9 cellular contexts compared by ENCODE assay signal in genomic region chr20:34311118-34312023, GRCh38. TPM values are rescaled to one million over a fixed set of nuclear protein-coding genes. Genes with fewer than 3 reads are reported as not detected.
DNase-seq lines count a peak whose midpoint lies in the region; ATAC-seq, FAIRE-seq and TF ChIP-seq lines count a peak whose summit lies in the region.
"Had no signal": no experiment of that assay in that cellular context is flagged by ENCODE, and none has a peak within 500 bp of the region (broad histone marks: within the 10 kb centered on the region; RNA-seq: fewer than 3 reads in every experiment).

No MANE protein-coding gene starts in this region.

- no peaks in the 10 kb centered on the region for H3F3A ChIP-seq in GM23338 (replicated peaks; ENCODE audit: low read depth)

- DNase-seq in GM23338 (ENCODE audit: low spot score) (peak; percentile 79), SJCRH30 (peak; percentile 56 to 65), hepatocyte (ENCODE audit: low spot score) (peak; percentile 86), skeletal muscle cell (ENCODE audit: low read depth) (no peak), MV-4-11 (lab: John Stamatoyannopoulos, UW) (no peak), H54 (ENCODE audit: insufficient read length, low spot score) (no peak)
- DNase-seq in activated CD4-positive, alpha-beta T cell treated with anti-CD3 and anti-CD28 coated beads for 36 hours = no peak
- DNase-seq in effector memory CD4-positive, alpha-beta T cell = no peak
- DNase-seq: activated naive CD8-positive, alpha-beta T cell treated with anti-CD3 and anti-CD28 coated beads for 36 hours had no signal

- peaks cover 10% of the 10 kb centered on the region for H3K27me3 Mint-ChIP-seq in GM23338 (ENCODE audit: insufficient read depth, low read depth, poor library complexity)
- H3K27me3 Mint-ChIP-seq in activated CD4-positive, alpha-beta T cell treated with anti-CD3 and anti-CD28 coated beads for 36 hours = peaks cover 18% of the 10 kb centered on the region

- H3K79me2 ChIP-seq in GM23338 (replicated peaks; ENCODE audit: insufficient read depth) (no peaks in the 10 kb centered on the region), hepatocyte (no peaks in the 10 kb centered on the region)

- H3K9me2 ChIP-seq in GM23338 (ENCODE audit: insufficient read depth) (0 out of 2 replicates have a peak, but pooled peaks cover 4% of the 10 kb centered on the region), hepatocyte (replicated peaks; ENCODE audit: insufficient read depth) (no peaks in the 10 kb centered on the region)

- CTCF ChIA-PET in activated CD4-positive, alpha-beta T cell treated with anti-CD3 and anti-CD28 coated beads for 36 hours (lab: Charles Lee) = interaction anchor here (0.6 to 4.4 kb wide), 33 partner anchors 9 to 458 kb away, joined by 3 to 82 read pairs (median 8); partner anchors contain the start of genes AHCY, DYNLRB1, ITCH and MAP1LC3A

- H3K27me3 ChIP-seq in GM23338 (ENCODE audit: insufficient read depth) = peaks cover 9% of the 10 kb centered on the region
- H3K27me3 ChIP-seq in SJCRH30 = no peaks in the 10 kb centered on the region
- no peaks in the 10 kb centered on the region for H3K27me3 ChIP-seq in hepatocyte
- H3K27me3 ChIP-seq in effector memory CD4-positive, alpha-beta T cell (replicated peaks; ENCODE audit: control insufficient read depth, insufficient read depth, low read length, poor library complexity, severe bottlenecking) = peaks cover 12% of the 10 kb centered on the region

- peak; percentile 78 for ATAC-seq in GM23338
- no peak for ATAC-seq in activated CD4-positive, alpha-beta T cell treated with anti-CD3 and anti-CD28 coated beads for 36 hours

- no peak for TF ChIP-seq POLR2A in H54 (IDR thresholded peaks at IDR 0.05; ENCODE audit: low read depth, low read length)

- H4K20me1 ChIP-seq in GM23338 (replicated peaks; ENCODE audit: insufficient read depth) (no peaks in the 10 kb centered on the region; the same call in 1 of the 2 replicates), hepatocyte (ENCODE audit: insufficient read depth, poor library complexity, severe bottlenecking) (no peaks in the 10 kb centered on the region)

- H3K4me3 Mint-ChIP-seq in GM23338 = peak overlapping the region; percentile 75
- no peak overlapping the region for H3K4me3 Mint-ChIP-seq in activated CD4-positive, alpha-beta T cell treated with anti-CD3 and anti-CD28 coated beads for 36 hours
- H3K4me3 Mint-ChIP-seq: activated naive CD8-positive, alpha-beta T cell treated with anti-CD3 and anti-CD28 coated beads for 36 hours had no signal

- peak; percentile 29 to 31; a peak in 1 of 4 replicates for TF ChIP-seq CTCF in GM23338 (conservative IDR thresholded peaks at IDR 0.05; ENCODE audit: low read depth in 2 of 2)
- TF ChIP-seq CTCF in hepatocyte (IDR thresholded peaks at IDR 0.05; ENCODE audit: poor library complexity) = peak; percentile 25

- WGBS in hepatocyte (ENCODE audit: low lambda C conversion rate, missing lambda C conversion rate) = 12% methylated on average over 33 of the region's 45 CpGs

- intact Hi-C loops in activated CD4-positive, alpha-beta T cell treated with anti-CD3 and anti-CD28 coated beads for 36 hours (cut with DNase I, micrococcal nuclease) = loop anchor here (1.0 to 5.0 kb wide), 7 partner anchors 162 to 458 kb away; no protein-coding TSS in a partner anchor

- H3K36me3 ChIP-seq in GM23338 (ENCODE audit: insufficient read depth) = no peaks in the 10 kb centered on the region
- H3K36me3 ChIP-seq in SJCRH30 = no peaks in the 10 kb centered on the region
- H3K36me3 ChIP-seq in hepatocyte (replicated peaks; ENCODE audit: insufficient read depth, low read depth) = no peaks in the 10 kb centered on the region
- no peaks in the 10 kb centered on the region for H3K36me3 ChIP-seq in effector memory CD4-positive, alpha-beta T cell (ENCODE audit: control insufficient read depth, insufficient read depth, low read length)

- H3K27ac ChIP-seq in GM23338 (ENCODE audit: low read depth) (no peak overlapping the region), SJCRH30 (no peak overlapping the region), hepatocyte (peak overlapping the region; percentile 80)
- no peak overlapping the region for H3K27ac ChIP-seq in effector memory CD4-positive, alpha-beta T cell (ENCODE audit: insufficient read depth, low read length, poor library complexity, severe bottlenecking)

- no peaks in the 10 kb centered on the region for H3K9me3 ChIP-seq in SJCRH30 (replicated peaks)
- H3K9me3 ChIP-seq in hepatocyte (ENCODE audit: low read depth) = no peaks in the 10 kb centered on the region
- no peaks in the 10 kb centered on the region for H3K9me3 ChIP-seq in effector memory CD4-positive, alpha-beta T cell (ENCODE audit: control insufficient read depth, low read length)

- no peak for FAIRE-seq in H54 (lab: Jason Lieb, UNC)

- H3K4me1 Mint-ChIP-seq in GM23338 = no peaks in the 10 kb centered on the region; the same call in 1 of the 3 replicates
- H3K4me1 Mint-ChIP-seq in activated CD4-positive, alpha-beta T cell treated with anti-CD3 and anti-CD28 coated beads for 36 hours = peaks cover 7% of the 10 kb centered on the region

- no peaks in the 10 kb centered on the region for H3K9me3 Mint-ChIP-seq in GM23338
- no peaks in the 10 kb centered on the region for H3K9me3 Mint-ChIP-seq in activated CD4-positive, alpha-beta T cell treated with anti-CD3 and anti-CD28 coated beads for 36 hours (ENCODE audit: low read depth)
- H3K9me3 Mint-ChIP-seq: activated naive CD8-positive, alpha-beta T cell treated with anti-CD3 and anti-CD28 coated beads for 36 hours had no signal

- POLR2A ChIA-PET in activated CD4-positive, alpha-beta T cell treated with anti-CD3 and anti-CD28 coated beads for 36 hours (lab: Charles Lee) = interaction anchor here (0.7 kb wide), 1 partner anchor 59 kb away, joined by 3 read pairs; no protein-coding TSS in a partner anchor

- H3K4me3 ChIP-seq in GM23338 = peak overlapping the region; percentile 76
- H3K4me3 ChIP-seq in SJCRH30 = peak overlapping the region; percentile 47
- H3K4me3 ChIP-seq in hepatocyte = peak overlapping the region; percentile 25
- peak overlapping the region; percentile 5 for H3K4me3 ChIP-seq in skeletal muscle cell (ENCODE audit: low read depth, low read length)
- H3K4me3 ChIP-seq in effector memory CD4-positive, alpha-beta T cell (ENCODE audit: insufficient read depth, low read depth, low read length, poor library complexity, severe bottlenecking) = no peak overlapping the region

- H3K4me2 ChIP-seq in GM23338 (peak overlapping the region; percentile 95), hepatocyte (peak overlapping the region; percentile 78)

- no peak overlapping the region for H3K27ac Mint-ChIP-seq in GM23338
- H3K27ac Mint-ChIP-seq in activated CD4-positive, alpha-beta T cell treated with anti-CD3 and anti-CD28 coated beads for 36 hours = no peak overlapping the region
- H3K27ac Mint-ChIP-seq: activated naive CD8-positive, alpha-beta T cell treated with anti-CD3 and anti-CD28 coated beads for 36 hours had no signal

- H2AFZ ChIP-seq in GM23338 (peak overlapping the region; percentile 99), hepatocyte (peak overlapping the region; percentile 66)

- H3K4me1 ChIP-seq in GM23338 (ENCODE audit: insufficient read depth) (no peaks in the 10 kb centered on the region), SJCRH30 (no peaks in the 10 kb centered on the region; the same call in 1 of the 2 replicates), hepatocyte (ENCODE audit: insufficient read depth) (peaks cover 24% of the 10 kb centered on the region)
- peaks cover 5% of the 10 kb centered on the region for H3K4me1 ChIP-seq in effector memory CD4-positive, alpha-beta T cell (ENCODE audit: control insufficient read depth, insufficient read depth, low read length, poor library complexity, severe bottlenecking)

- no peaks in the 10 kb centered on the region; the same call in 2 of the 3 replicates for H3K36me3 Mint-ChIP-seq in GM23338 (ENCODE audit: low read depth)
- no peaks in the 10 kb centered on the region for H3K36me3 Mint-ChIP-seq in activated CD4-positive, alpha-beta T cell treated with anti-CD3 and anti-CD28 coated beads for 36 hours (ENCODE audit: low read depth)
- H3K36me3 Mint-ChIP-seq: activated naive CD8-positive, alpha-beta T cell treated with anti-CD3 and anti-CD28 coated beads for 36 hours had no signal

RNA-seq across cellular contexts. Expression of gene AHCY, which starts 8.2 kb away (rescaled TPM):
- total RNA-seq in GM23338 (2014; rRNA removed; shearing (Covaris generic)) = 404 and 423 TPM in 2 replicates
- polyA plus RNA-seq in GM23338 (2016; fragmentation: Nextera tagmentation; extraction: Ambion mirVana) (138 and 150 TPM in 2 replicates), hepatocyte (74.3 and 81.1 TPM in 2 replicates)
- 240 and 251 TPM in 2 replicates for total RNA-seq in SJCRH30 (2014; rRNA removed; shearing (Covaris generic))
- 124 and 142 TPM in 2 replicates for total RNA-seq in hepatocyte
- total RNA-seq in activated CD4-positive, alpha-beta T cell treated with anti-CD3 and anti-CD28 coated beads for 36 hours = 100 to 1,000 TPM; 183 to 189 TPM

RNA-seq across cellular contexts. Expression of gene ITCH, which starts 51.7 kb away (rescaled TPM):
- total RNA-seq in GM23338 (2014; rRNA removed; shearing (Covaris generic)) = 24.9 and 31.6 TPM in 2 replicates
- polyA plus RNA-seq in GM23338 (2016; fragmentation: Nextera tagmentation; extraction: Ambion mirVana) (16.1 and 16.4 TPM in 2 replicates), hepatocyte (18.2 and 22.1 TPM in 2 replicates)
- 89.5 and 91.1 TPM in 2 replicates for total RNA-seq in SJCRH30 (2014; rRNA removed; shearing (Covaris generic))
- 55.6 and 61.2 TPM in 2 replicates for total RNA-seq in hepatocyte
- 10 to 100 TPM; 41.4 to 43.5 TPM for total RNA-seq in activated CD4-positive, alpha-beta T cell treated with anti-CD3 and anti-CD28 coated beads for 36 hours

Comparison
In these comparisons a context has a peak if more than half of its experiments do, and no peak if none do; other contexts are left out.
1. DNase-seq: peak in GM23338 (single experiment), SJCRH30 (2 of 2) and hepatocyte (single experiment); none in skeletal muscle cell (single experiment), activated CD4-positive, alpha-beta T cell treated with anti-CD3 and anti-CD28 coated beads for 36 hours (single experiment), effector memory CD4-positive, alpha-beta T cell (0 of 3), MV-4-11 (single experiment) and H54 (single experiment).